In the genomic region with DNA sequence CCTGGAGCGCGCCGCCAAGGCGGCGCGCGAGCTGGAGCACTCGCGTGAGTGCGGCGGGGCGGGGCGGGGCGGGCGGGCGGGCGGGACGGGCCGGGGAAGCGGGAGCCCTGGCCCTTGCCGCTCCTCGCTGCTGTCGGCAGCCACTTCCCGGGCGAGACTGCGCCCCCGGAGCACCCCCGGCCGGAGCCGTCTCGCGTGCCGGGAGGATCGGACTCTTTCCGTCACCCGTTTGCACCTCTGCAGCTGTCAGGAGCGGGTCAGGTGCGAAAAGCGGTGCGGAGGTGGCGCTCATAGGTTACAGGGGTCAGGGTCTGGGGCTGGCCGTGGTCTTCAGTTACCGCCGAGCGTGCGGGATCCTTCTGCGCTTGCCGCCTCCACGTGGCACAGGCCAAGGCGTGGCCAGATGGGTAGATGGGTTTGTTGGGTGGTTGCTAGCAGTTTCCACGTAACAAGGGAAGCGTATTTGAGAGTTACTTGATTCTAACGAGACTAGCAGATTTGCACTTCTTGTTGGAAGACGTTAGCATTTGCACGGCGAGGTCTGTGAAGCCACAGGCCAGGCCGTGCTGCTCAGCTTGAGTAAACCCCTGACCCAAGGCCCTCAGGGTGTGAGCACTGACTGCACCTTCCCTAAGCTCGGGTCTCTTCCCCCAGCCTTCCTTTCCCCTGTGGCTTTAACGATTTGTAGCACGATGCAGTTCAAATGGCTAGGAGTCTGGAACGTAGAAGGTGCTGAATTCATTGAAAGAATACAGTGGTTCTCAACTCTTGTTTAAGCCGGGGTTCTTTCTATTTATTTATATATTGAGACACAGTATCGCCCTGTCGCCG, we compare ENCODE assay signal across 8 cellular contexts. TPM values are rescaled to one million over a fixed set of nuclear protein-coding genes. Genes with fewer than 3 reads are reported as not detected.
DNase-seq lines count a peak whose midpoint lies in the region; ATAC-seq and TF ChIP-seq lines count a peak whose summit lies in the region.
"Not testable (repeated sequence)": the region's sequence is repeated elsewhere in the genome, so short reads cannot be mapped to it uniquely, and the experiment has no call there.

No MANE protein-coding gene starts in this region.

- H3K4me3 ChIP-seq in AG10803 (ENCODE audit: low read length) (peak overlapping the region; percentile 61), left lung (peak overlapping the region; percentile 72 to 78), sigmoid colon (peak overlapping the region; percentile 62 to 94 (median 80))

- TF ChIP-seq EP300 in sigmoid colon (IDR thresholded peaks at IDR 0.05): not testable (repeated sequence)

- H3K27ac Mint-ChIP-seq in endothelial cell (ENCODE audit: unreplicated experiment): not testable (repeated sequence)

- peak overlapping the region; percentile 85 for H3K4me3 Mint-ChIP-seq in endothelial cell (ENCODE audit: unreplicated experiment)

- H3K27ac ChIP-seq in left lung: peak overlapping the region in 1 of 2 donors; percentile 80
- H3K27ac ChIP-seq in sigmoid colon: peak overlapping the region; percentile 41 to 88 (median 85)

- not testable (repeated sequence) for H3K36me3 Mint-ChIP-seq in endothelial cell (ENCODE audit: low read depth, unreplicated experiment)

- ATAC-seq in GM19395 (IDR thresholded peaks at IDR 0.05; ENCODE audit: unreplicated experiment): peak; percentile 15
- peak; percentile 20 for ATAC-seq in HG03159 (IDR thresholded peaks at IDR 0.05; ENCODE audit: unreplicated experiment)
- peak; percentile 7 for ATAC-seq in left lung

- not testable (repeated sequence) for H3K27me3 ChIP-seq in left lung, sigmoid colon

- DNase-seq in AG10803 (ENCODE audit: low read depth); endothelial cell (ENCODE audit: low spot score); left lung; sigmoid colon: not testable (repeated sequence)
- peak; percentile 8 for DNase-seq in RKO (ENCODE audit: low spot score)
- DNase-seq in activated effector memory CD4-positive, alpha-beta T cell treated with Interleukin-2 at 50 U/mL for 16 hours: peak; percentile 9

- H3K4me1 Mint-ChIP-seq in endothelial cell (ENCODE audit: unreplicated experiment): peaks cover 11% of the 10 kb centered on the region

- not testable (repeated sequence) for H3K9me3 ChIP-seq in left lung, sigmoid colon

- not testable (repeated sequence) for TF ChIP-seq POLR2A in sigmoid colon (IDR thresholded peaks at IDR 0.05)

- H3K9me3 Mint-ChIP-seq in endothelial cell (ENCODE audit: unreplicated experiment): not testable (repeated sequence)

- WGBS in sigmoid colon, 2 donors: 1 to 3% methylated on average over 54 to 55 of the region's 65 CpGs

- intact Hi-C loops in left lung (cut with DNase I); sigmoid colon (cut with DNase I): not testable (repeated sequence)

- not testable (repeated sequence) for H3K36me3 ChIP-seq in left lung, sigmoid colon

- H3K4me1 ChIP-seq in left lung (peaks cover 9 to 31% of the 10 kb centered on the region in 2 donors), sigmoid colon (peaks cover 0 to 24% (median 20%) of the 10 kb centered on the region in 4 donors)

- TF ChIP-seq CTCF in AG10803 (conservative IDR thresholded peaks at IDR 0.05; ENCODE audit: low read length); endothelial cell (IDR thresholded peaks at IDR 0.05; ENCODE audit: unreplicated experiment); left lung (IDR thresholded peaks at IDR 0.05); sigmoid colon (IDR thresholded peaks at IDR 0.05): not testable (repeated sequence)

- H3K27me3 Mint-ChIP-seq in endothelial cell (ENCODE audit: unreplicated experiment): not testable (repeated sequence)

RNA-seq across cellular contexts. Expression of gene ATAD3B, which starts 0.7 kb away (rescaled TPM):
- 27.2 TPM for total RNA-seq in endothelial cell (ENCODE audit: unreplicated experiment)
- 10 to 100 TPM; 19.4 to 30.7 TPM for total RNA-seq in left lung
- total RNA-seq in sigmoid colon: 10 to 100 TPM; 11.1 to 47.1 (median 13.1) TPM
- 10 to 100 TPM in 1 of 3 donors, 1 to 10 TPM in 2; 4.8 to 49.4 (median 5.3) TPM for polyA plus RNA-seq in sigmoid colon

RNA-seq across cellular contexts. Expression of gene ATAD3C, which starts 22.8 kb away (rescaled TPM):
- total RNA-seq in endothelial cell (ENCODE audit: unreplicated experiment) (2.9 TPM), left lung (10 to 100 TPM in 1 of 2 donors, 1 to 10 TPM in 1; 9.9 to 14.9 TPM), sigmoid colon (under 1 TPM; 0.16 to 0.55 (median 0.45) TPM)
- 1 to 10 TPM in 1 of 3 donors, under 1 TPM in 1, not detected in 1; under 0.01 to 1.5 TPM for polyA plus RNA-seq in sigmoid colon

RNA-seq across cellular contexts. Expression of gene VWA1, which starts 36.8 kb away (rescaled TPM):
- total RNA-seq in endothelial cell (ENCODE audit: unreplicated experiment): 34.2 TPM
- 100 to 1,000 TPM; 113 to 147 TPM for total RNA-seq in left lung
- total RNA-seq in sigmoid colon: 100 to 1,000 TPM in 1 of 4 donors, 10 to 100 TPM in 3; 47.1 to 107 (median 71.1) TPM
- 10 to 100 TPM in 1 of 3 donors, 1 to 10 TPM in 2; 2.4 to 44.2 (median 3.7) TPM for polyA plus RNA-seq in sigmoid colon

RNA-seq across cellular contexts. Expression of gene ATAD3A, which starts 39.7 kb away (rescaled TPM):
- total RNA-seq in endothelial cell (ENCODE audit: unreplicated experiment) (30.4 TPM), left lung (10 to 100 TPM; 27.1 to 37.8 TPM), sigmoid colon (10 to 100 TPM in 3 of 4 donors, 1 to 10 TPM in 1; 8.6 to 14.7 (median 12.1) TPM)
- polyA plus RNA-seq in sigmoid colon: 10 to 100 TPM; 12.6 to 40.4 (median 13.6) TPM

RNA-seq across cellular contexts. Expression of gene ANKRD65, which starts 51.2 kb away (rescaled TPM):
- 0.31 TPM for total RNA-seq in endothelial cell (ENCODE audit: unreplicated experiment)
- total RNA-seq in left lung: 10 to 100 TPM; 18.4 to 35.2 TPM
- total RNA-seq in sigmoid colon: 10 to 100 TPM; 10.0 to 23.0 (median 15.8) TPM
- 1 to 10 TPM in 2 of 3 donors, under 1 TPM in 1; 0.69 to 5.4 (median 3.8) TPM for polyA plus RNA-seq in sigmoid colon
